ENCODE assay signal across 24 cellular contexts in the genomic region with DNA sequence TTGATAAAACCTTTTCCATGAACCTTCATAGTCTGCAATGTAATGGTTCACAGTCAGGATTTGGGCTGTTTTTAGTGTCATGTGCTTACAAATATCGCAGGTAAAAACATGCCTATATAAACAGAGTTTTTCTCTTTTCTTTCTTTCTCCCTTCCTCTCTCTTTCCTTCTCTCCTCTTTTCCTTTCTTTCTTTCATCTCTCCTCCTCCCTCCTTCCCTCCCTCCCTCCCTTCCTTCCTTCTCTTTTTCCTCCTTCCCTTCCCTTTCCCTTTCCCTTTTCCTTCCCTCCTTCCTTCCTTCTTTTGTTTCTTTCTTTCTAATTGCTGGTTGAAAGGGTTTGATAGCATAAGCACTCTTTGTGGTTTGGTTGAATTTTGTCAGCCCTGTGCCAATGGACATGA. TPM values are rescaled to one million over a fixed set of nuclear protein-coding genes. Genes with fewer than 3 reads are reported as not detected.
DNase-seq lines count a peak whose midpoint lies in the region; ATAC-seq, FAIRE-seq and TF ChIP-seq lines count a peak whose summit lies in the region.
"Had no signal": no experiment of that assay in that cellular context is flagged by ENCODE, and none has a peak within 500 bp of the region (broad histone marks: within the 10 kb centered on the region; RNA-seq: fewer than 3 reads in every experiment).

No MANE protein-coding gene starts in this region.

- no peak for TF ChIP-seq CTCF in astrocyte (IDR thresholded peaks at IDR 0.05; ENCODE audit: insufficient read depth, low read depth, low read length)
- TF ChIP-seq CTCF in osteoblast (IDR thresholded peaks at IDR 0.05; ENCODE audit: extremely low read depth, low read depth, low read length), result no peak
- TF ChIP-seq CTCF in testis (IDR thresholded peaks at IDR 0.05), result no peak

- no peak for DNase-seq in activated CD4-positive, alpha-beta T cell treated with anti-CD3 and anti-CD28 coated beads, Interleukin-2, amount 10 ng/mL, durations not matched to agents 7 days and 5 days
- DNase-seq in activated CD4-positive, alpha-beta T cell treated with anti-CD3 and anti-CD28 coated beads for 48 hours, result no peak
- DNase-seq in astrocyte (ENCODE audit: low read depth) (no peak), osteoblast (ENCODE audit: insufficient read length, low spot score, missing footprints) (peak; percentile 38), testis (no peak)
- DNase-seq: C1 segment of cervical spinal cord; Calu3; CD4-positive, alpha-beta memory T cell; COR-L47; DMS53; DMS79 treated with DMSO at 0.1 percent for 48 hours; GF-D8; GOT3; HCEC 1CT had no signal

- H4K20me1 ChIP-seq in astrocyte (ENCODE audit: insufficient read depth, low read length) (no peaks in the 10 kb centered on the region), osteoblast (ENCODE audit: insufficient read depth, low read length) (no peaks in the 10 kb centered on the region)

- H3K9me3 Mint-ChIP-seq in activated CD4-positive, alpha-beta T cell treated with anti-CD3 and anti-CD28 coated beads, Interleukin-2, amount 10 ng/mL, durations not matched to agents 7 days and 5 days, result no peaks in the 10 kb centered on the region
- H3K9me3 Mint-ChIP-seq in astrocyte (ENCODE audit: unreplicated experiment), result peaks cover 2% of the 10 kb centered on the region

- H3K36me3 ChIP-seq in astrocyte (ENCODE audit: insufficient read depth, low read length) (no peaks in the 10 kb centered on the region), osteoblast (ENCODE audit: insufficient read depth, low read length) (no peaks in the 10 kb centered on the region), testis (ENCODE audit: low read depth, missing control alignments) (no peaks in the 10 kb centered on the region)

- no peak for ATAC-seq in GM19455 (IDR thresholded peaks at IDR 0.05; ENCODE audit: unreplicated experiment)

- H3K4me1 ChIP-seq in astrocyte (ENCODE audit: insufficient read depth, low read length) (no peaks in the 10 kb centered on the region), osteoblast (ENCODE audit: insufficient read depth, low read length) (no peaks in the 10 kb centered on the region), testis (peaks cover 5% of the 10 kb centered on the region)

- CTCF ChIA-PET in activated CD4-positive, alpha-beta T cell treated with anti-CD3 and anti-CD28 coated beads, Interleukin-2, amount 10 ng/mL, durations not matched to agents 7 days and 5 days (lab: Charles Lee), result no interaction called here

- H3K79me2 ChIP-seq in astrocyte (ENCODE audit: insufficient read depth, low read length), result no peaks in the 10 kb centered on the region
- H3K79me2 ChIP-seq in osteoblast (ENCODE audit: insufficient read depth, low read length), result no peaks in the 10 kb centered on the region

- no peaks in the 10 kb centered on the region for H3K36me3 Mint-ChIP-seq in activated CD4-positive, alpha-beta T cell treated with anti-CD3 and anti-CD28 coated beads, Interleukin-2, amount 10 ng/mL, durations not matched to agents 7 days and 5 days (ENCODE audit: low read depth)
- peaks cover 9% of the 10 kb centered on the region for H3K36me3 Mint-ChIP-seq in astrocyte (ENCODE audit: low read depth, unreplicated experiment)
- H3K36me3 Mint-ChIP-seq: CD4-positive, alpha-beta memory T cell had no signal

- POLR2A ChIA-PET in activated CD4-positive, alpha-beta T cell treated with anti-CD3 and anti-CD28 coated beads, Interleukin-2, amount 10 ng/mL, durations not matched to agents 7 days and 5 days (lab: Charles Lee), result no interaction called here

- H3K4me3 ChIP-seq in astrocyte (ENCODE audit: insufficient read depth, low read depth, low read length), result no peak overlapping the region
- no peak overlapping the region for H3K4me3 ChIP-seq in osteoblast (ENCODE audit: insufficient read depth, low read length)
- no peak overlapping the region for H3K4me3 ChIP-seq in testis

- no peak for TF ChIP-seq POLR2A in testis (IDR thresholded peaks at IDR 0.05)

- peak overlapping the region; percentile 52 for H3K27ac Mint-ChIP-seq in activated CD4-positive, alpha-beta T cell treated with anti-CD3 and anti-CD28 coated beads, Interleukin-2, amount 10 ng/mL, durations not matched to agents 7 days and 5 days
- peak overlapping the region; percentile 81 for H3K27ac Mint-ChIP-seq in astrocyte (ENCODE audit: unreplicated experiment)
- H3K27ac Mint-ChIP-seq: B cell had no signal

- no peaks in the 10 kb centered on the region for H3K9me3 ChIP-seq in astrocyte (ENCODE audit: insufficient read depth, low read depth, low read length)
- no peaks in the 10 kb centered on the region for H3K9me3 ChIP-seq in osteoblast (ENCODE audit: low read depth, low read length)
- H3K9me3 ChIP-seq in testis, result no peaks in the 10 kb centered on the region

- H3K27me3 ChIP-seq in astrocyte (ENCODE audit: insufficient read depth, low read length), result peaks cover 17% of the 10 kb centered on the region
- peaks cover 15% of the 10 kb centered on the region for H3K27me3 ChIP-seq in osteoblast (ENCODE audit: insufficient read depth, low read length)
- no peaks in the 10 kb centered on the region for H3K27me3 ChIP-seq in testis

- H3K4me3 Mint-ChIP-seq in activated CD4-positive, alpha-beta T cell treated with anti-CD3 and anti-CD28 coated beads, Interleukin-2, amount 10 ng/mL, durations not matched to agents 7 days and 5 days, result no peak overlapping the region
- no peak overlapping the region for H3K4me3 Mint-ChIP-seq in astrocyte (ENCODE audit: unreplicated experiment)
- H3K4me3 Mint-ChIP-seq: B cell; CD4-positive, alpha-beta memory T cell had no signal

- intact Hi-C loops in testis (cut with DNase I; ENCODE audit: low total_unique reads), result no loop called here

- FAIRE-seq in astrocyte (lab: Jason Lieb, UNC), result no peak
- FAIRE-seq: A204.1, GM12891, GM18507, GM19239, H54 had no signal

- H3K27ac ChIP-seq in astrocyte (ENCODE audit: low read depth, low read length) (no peak overlapping the region), osteoblast (ENCODE audit: low read depth, low read length) (no peak overlapping the region), testis (no peak overlapping the region)
- H3K27ac ChIP-seq: 22Rv1 had no signal

- WGBS in testis, 2 donors, result 97 to 100% methylated on average over 1 of the region's 1 CpG

- H3K9ac ChIP-seq in astrocyte (ENCODE audit: low read length), result no peak overlapping the region

- H2AFZ ChIP-seq in astrocyte (ENCODE audit: low read depth, low read length) (no peak overlapping the region), osteoblast (ENCODE audit: low read length) (no peak overlapping the region)

- no peaks in the 10 kb centered on the region for H3K4me1 Mint-ChIP-seq in activated CD4-positive, alpha-beta T cell treated with anti-CD3 and anti-CD28 coated beads, Interleukin-2, amount 10 ng/mL, durations not matched to agents 7 days and 5 days
- H3K4me1 Mint-ChIP-seq in astrocyte (ENCODE audit: low read depth, unreplicated experiment), result peaks cover 20% of the 10 kb centered on the region
- H3K4me1 Mint-ChIP-seq: CD4-positive, alpha-beta memory T cell had no signal

- H3K4me2 ChIP-seq in astrocyte (ENCODE audit: low read length) (no peak overlapping the region), osteoblast (ENCODE audit: insufficient read depth, low read length) (no peak overlapping the region)

- H3K27me3 Mint-ChIP-seq in activated CD4-positive, alpha-beta T cell treated with anti-CD3 and anti-CD28 coated beads, Interleukin-2, amount 10 ng/mL, durations not matched to agents 7 days and 5 days, result peaks cover 6% of the 10 kb centered on the region
- peaks cover 32% of the 10 kb centered on the region for H3K27me3 Mint-ChIP-seq in astrocyte (ENCODE audit: low read depth, unreplicated experiment)

RNA-seq across cellular contexts. Expression of gene NPPC, which starts 9.6 kb away (rescaled TPM):
- total RNA-seq in activated CD4-positive, alpha-beta T cell treated with anti-CD3 and anti-CD28 coated beads, Interleukin-2, amount 10 ng/mL, durations not matched to agents 7 days and 5 days, result not detected
- total RNA-seq in astrocyte (0.66 and 0.84 TPM in 2 replicates), osteoblast (not detected in 2 replicates), testis (not detected)
- polyA plus RNA-seq in testis (ENCODE audit: insufficient read depth, low read depth, low replicate concordance), result 0.78 TPM
- total RNA-seq: Calu3; CD4-positive, alpha-beta memory T cell; Daoy had no signal
- polyA plus RNA-seq: AG04450; CD4-positive, alpha-beta memory T cell had no signal

RNA-seq across cellular contexts. Expression of gene DIS3L2, which starts 25.7 kb away (rescaled TPM):
- total RNA-seq in activated CD4-positive, alpha-beta T cell treated with anti-CD3 and anti-CD28 coated beads, Interleukin-2, amount 10 ng/mL, durations not matched to agents 7 days and 5 days, result 10 to 100 TPM; 40.2 to 43.4 TPM
- 20.5 and 24.0 TPM in 2 replicates for total RNA-seq in astrocyte
- 21.2 and 28.2 TPM in 2 replicates for total RNA-seq in osteoblast
- 10 to 100 TPM; 70.4 to 80.7 TPM for total RNA-seq in testis
- polyA plus RNA-seq in testis (ENCODE audit: insufficient read depth, low read depth, low replicate concordance), result 32.5 TPM
